ENCODE assay signal across 10 cellular contexts in genomic region chr2:86453838-86454237, GRCh38. TPM values are rescaled to one million over a fixed set of nuclear protein-coding genes. Genes with fewer than 3 reads are reported as not detected.
A peak's percentile ranks its signal among the peaks of the same experiment; 100 is the strongest.
DNase-seq lines count a peak whose midpoint lies in the region; ATAC-seq and TF ChIP-seq lines count a peak whose summit lies in the region.
"Had no signal": no experiment of that assay in that cellular context is flagged by ENCODE, and none has a peak within 500 bp of the region (broad histone marks: within the 10 kb centered on the region; RNA-seq: fewer than 3 reads in every experiment).

No MANE protein-coding gene starts in this region.

- no peaks in the 10 kb centered on the region for H3K27me3 ChIP-seq in A673 (replicated peaks; ENCODE audit: insufficient read depth, low read depth, low read length, poor library complexity)
- H3K27me3 ChIP-seq in effector memory CD4-positive, alpha-beta T cell (replicated peaks; ENCODE audit: control insufficient read depth, insufficient read depth, low read length, poor library complexity, severe bottlenecking), result no peaks in the 10 kb centered on the region
- H3K27me3 ChIP-seq: BLaER1 had no signal

- intact Hi-C loops in A673 (cut with micrococcal nuclease; ENCODE audit: unreplicated experiment), result no loop called here

- peaks cover 8% of the 10 kb centered on the region for H3K4me1 ChIP-seq in A673 (ENCODE audit: insufficient read depth, low read length, poor library complexity, severe bottlenecking)
- no peaks in the 10 kb centered on the region for H3K4me1 ChIP-seq in effector memory CD4-positive, alpha-beta T cell (ENCODE audit: control insufficient read depth, insufficient read depth, low read length, poor library complexity, severe bottlenecking)
- H3K4me1 ChIP-seq: BLaER1 had no signal

- H3K27me3 Mint-ChIP-seq in endothelial cell (ENCODE audit: unreplicated experiment), result no peaks in the 10 kb centered on the region

- TF ChIP-seq CTCF in A673 (conservative IDR thresholded peaks at IDR 0.05; ENCODE audit: low read depth, low read length), result no peak
- TF ChIP-seq CTCF in endothelial cell (IDR thresholded peaks at IDR 0.05; ENCODE audit: unreplicated experiment), result no peak

- BruUV-seq in A673 (replicated peaks; lab: Mats Ljungman, UMichigan), result no TSS peak

- peaks cover 72% of the 10 kb centered on the region for H3K36me3 ChIP-seq in A673 (ENCODE audit: insufficient read depth, low read length, poor library complexity, severe bottlenecking)
- peaks cover 78% of the 10 kb centered on the region for H3K36me3 ChIP-seq in effector memory CD4-positive, alpha-beta T cell (ENCODE audit: control insufficient read depth, insufficient read depth, low read length)

- CTCF ChIA-PET in A673 (lab: Charles Lee), result no interaction called here

- DNase-seq in A673 (ENCODE audit: low spot score), result peak; percentile 34
- peak; percentile 24 for DNase-seq in NCI-H1092 treated with DMSO at 0.1 percent for 48 hours (lab: John Stamatoyannopoulos, UW)
- peak; percentile 28 for DNase-seq in cerebellum (ENCODE audit: low spot score)
- no peak for DNase-seq in left lobe of liver (ENCODE audit: low spot score)
- DNase-seq in effector memory CD4-positive, alpha-beta T cell, result no peak
- DNase-seq in SW 1271 (lab: John Stamatoyannopoulos, UW), result no peak
- DNase-seq in endothelial cell (ENCODE audit: low spot score), result no peak
- DNase-seq: activated T-cell treated with anti-CD3 and anti-CD28 coated beads, Interleukin-2, amount 50 U/mL, for 4 hours had no signal

- peaks cover 43% of the 10 kb centered on the region for H3K36me3 Mint-ChIP-seq in endothelial cell (ENCODE audit: low read depth, unreplicated experiment)

- ATAC-seq in left lobe of liver (peak; percentile 57), GM18867 (IDR thresholded peaks at IDR 0.05; ENCODE audit: unreplicated experiment) (no peak)
- ATAC-seq: activated T-cell treated with anti-CD3 and anti-CD28 coated beads, Interleukin-2, amount 50 U/mL, for 4 hours had no signal

- peaks cover 8% of the 10 kb centered on the region for H3K4me1 Mint-ChIP-seq in endothelial cell (ENCODE audit: unreplicated experiment)

- H3K27ac Mint-ChIP-seq in endothelial cell (ENCODE audit: unreplicated experiment), result no peak overlapping the region

- no peak overlapping the region for H3K27ac ChIP-seq in A673 (ENCODE audit: low read depth, low read length, poor library complexity, severe bottlenecking)
- no peak overlapping the region for H3K27ac ChIP-seq in effector memory CD4-positive, alpha-beta T cell (ENCODE audit: insufficient read depth, low read length, poor library complexity, severe bottlenecking)
- H3K27ac ChIP-seq: BLaER1 had no signal

- H3K4me3 Mint-ChIP-seq in endothelial cell (ENCODE audit: unreplicated experiment), result no peak overlapping the region
- H3K4me3 Mint-ChIP-seq: activated T-cell treated with anti-CD3 and anti-CD28 coated beads, Interleukin-2, amount 50 U/mL, for 4 hours had no signal

- no peak overlapping the region for H3K4me3 ChIP-seq in A673 (ENCODE audit: low read depth, low read length, poor library complexity, severe bottlenecking)
- H3K4me3 ChIP-seq in effector memory CD4-positive, alpha-beta T cell (ENCODE audit: insufficient read depth, low read depth, low read length, poor library complexity, severe bottlenecking), result no peak overlapping the region
- H3K4me3 ChIP-seq: BLaER1 had no signal

- POLR2A ChIA-PET in A673 (lab: Charles Lee; ENCODE audit: low non-redundant PET), result interaction anchor here (0.5 kb wide), 1 partner anchor 13 kb away, joined by 6 read pairs; the partner anchor contains the start of gene KDM3A

- H3K9me3 ChIP-seq in A673 (ENCODE audit: low read depth, low read length, poor library complexity, severe bottlenecking), result no peaks in the 10 kb centered on the region
- no peaks in the 10 kb centered on the region for H3K9me3 ChIP-seq in effector memory CD4-positive, alpha-beta T cell (ENCODE audit: control insufficient read depth, low read length)
- H3K9me3 ChIP-seq: BLaER1 had no signal

- H3K9me3 Mint-ChIP-seq in endothelial cell (ENCODE audit: unreplicated experiment), result no peaks in the 10 kb centered on the region
- H3K9me3 Mint-ChIP-seq: activated T-cell treated with anti-CD3 and anti-CD28 coated beads, Interleukin-2, amount 50 U/mL, for 4 hours had no signal

RNA-seq across cellular contexts. Expression of gene KDM3A, which starts 12.7 kb away (rescaled TPM):
- 40.7 and 43.8 TPM in 2 replicates for total RNA-seq in A673 (2021)
- total RNA-seq in cerebellum, result 57.2 TPM
- total RNA-seq in left lobe of liver, result 12.9 TPM
- total RNA-seq in endothelial cell (ENCODE audit: unreplicated experiment), result 63.9 TPM

Comparison
In these comparisons a context has a peak if more than half of its experiments do, and no peak if none do; other contexts are left out.
1. DNase-seq: peak in A673 (single experiment), NCI-H1092 treated with DMSO at 0.1 percent for 48 hours (single experiment) and cerebellum (single experiment); none in left lobe of liver (single experiment), effector memory CD4-positive, alpha-beta T cell (0 of 3), SW 1271 (0 of 2) and endothelial cell (single experiment).